9 cellular contexts compared by ENCODE assay signal in the genomic region with DNA sequence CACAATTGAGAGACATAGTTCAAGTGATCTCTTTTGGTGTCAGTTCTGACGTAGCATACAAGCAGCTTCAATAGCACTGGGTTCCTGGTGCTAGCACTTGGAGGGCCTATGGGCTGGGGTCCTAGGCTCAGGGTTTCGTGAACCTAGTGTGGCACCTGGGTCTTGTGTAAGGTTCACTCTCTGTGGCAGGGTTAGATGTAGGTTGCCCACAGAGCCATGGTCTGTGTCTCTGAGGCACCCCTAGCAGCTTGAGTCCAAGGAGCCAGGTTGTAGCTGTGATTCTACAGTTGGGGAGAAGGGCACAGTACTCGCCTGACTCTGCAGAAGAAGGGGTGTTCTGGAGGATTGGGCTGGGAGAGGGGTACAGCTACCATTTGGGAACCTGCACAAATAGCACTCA.
"Had no signal": no experiment of that assay in that cellular context is flagged by ENCODE, and none has a peak within 500 bp of the region (broad histone marks: within the 10 kb centered on the region; RNA-seq: fewer than 3 reads in every experiment).

No MANE protein-coding gene starts in this region.

- H3K4me1 Mint-ChIP-seq: IgD-negative memory B cell had no signal

- H3K27ac ChIP-seq: GM23248, HL-60 had no signal

- H3K36me3 Mint-ChIP-seq: IgD-negative memory B cell had no signal

- DNase-seq: GM23248, GOT3, H7, HFFc6 had no signal

- H3K27ac Mint-ChIP-seq: HFFc6, IgD-negative memory B cell had no signal

- H3K4me1 ChIP-seq: HAP-1 had no signal

- H3K36me3 ChIP-seq: HAP-1 had no signal

- H3K4me3 ChIP-seq: GM23248, HAP-1 had no signal

- H3K9me3 ChIP-seq: HAP-1 had no signal

- ATAC-seq: HCT116, HepG2 had no signal

- H3K4me3 Mint-ChIP-seq: HFFc6, IgD-negative memory B cell had no signal

- H3K27me3 Mint-ChIP-seq: IgD-negative memory B cell had no signal
